ENCODE assay signal across 9 cellular contexts in the genomic region with DNA sequence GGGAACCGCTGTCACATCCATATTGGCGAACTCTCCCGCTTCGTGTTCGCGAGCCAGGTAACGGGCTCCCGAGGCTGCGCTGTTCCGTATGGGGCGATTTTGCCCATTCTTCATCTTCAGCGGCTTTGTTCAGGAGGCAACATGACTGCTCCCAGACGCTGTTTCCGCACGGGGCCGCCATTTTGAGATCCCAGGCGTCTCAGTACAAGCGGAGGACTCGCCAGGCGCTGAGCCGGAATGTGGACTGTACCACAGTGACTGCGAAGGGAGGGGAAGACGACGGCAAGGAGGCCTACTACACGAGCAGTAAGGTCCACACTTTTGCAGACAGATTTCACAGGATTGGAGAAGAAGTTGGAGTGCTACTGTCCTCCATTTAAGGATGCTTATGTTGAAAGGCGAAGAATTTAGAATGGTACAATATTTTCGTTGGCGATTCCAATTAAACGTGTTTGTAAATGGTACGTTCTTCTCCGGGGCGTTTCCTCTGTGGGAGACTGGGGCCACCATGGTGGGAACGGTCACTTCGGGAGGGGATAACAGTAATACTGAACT. TPM values are rescaled to one million over a fixed set of nuclear protein-coding genes. Genes with fewer than 3 reads are reported as not detected.
DNase-seq lines count a peak whose midpoint lies in the region; ATAC-seq and TF ChIP-seq lines count a peak whose summit lies in the region.
"Had no signal": no experiment of that assay in that cellular context is flagged by ENCODE, and none has a peak within 500 bp of the region (broad histone marks: within the 10 kb centered on the region; RNA-seq: fewer than 3 reads in every experiment).

No MANE protein-coding gene starts in this region.

- ATAC-seq in T-cell (replicated peaks in 1 of 4) = no peak

- peaks cover 10% of the 10 kb centered on the region for H3K36me3 Mint-ChIP-seq in dendritic cell treated with granulocyte-macrophage colony-stimulating factor and Interleukin-4, amounts not matched to agents 40 ng/mL and 50 ng/mL, for 4 days (ENCODE audit: low read depth)
- H3K36me3 Mint-ChIP-seq in T-cell = peaks cover 15% of the 10 kb centered on the region

- 23 to 34% (median 24%) methylated on average over 26 to 34 of the region's 34 CpGs for WGBS in spleen, 5 donors

- CTCF ChIA-PET in T-cell (lab: Charles Lee) = no interaction called here

- no peak for TF ChIP-seq POLR2A in spleen (IDR thresholded peaks at IDR 0.05)

- peak; percentile 24 for DNase-seq in HuH-7 (ENCODE audit: low spot score)
- peak; percentile 76 for DNase-seq in spleen
- no peak for DNase-seq in NCI-H446 treated with DMSO at 0.1 percent for 48 hours (lab: John Stamatoyannopoulos, UW)
- DNase-seq in NCI-H446 (lab: John Stamatoyannopoulos, UW) = no peak
- DNase-seq in T-cell = no peak
- DNase-seq in NCI-H2029 (lab: John Stamatoyannopoulos, UW) = no peak

- peak overlapping the region in 7 of 8 donors; percentile 20 to 58 (median 25) for H3K4me3 ChIP-seq in spleen
- H3K4me3 ChIP-seq: SK-N-MC had no signal

- peak overlapping the region; percentile 83 for H3K27ac ChIP-seq in layer of hippocampus (ENCODE audit: low read depth, low read length)
- H3K27ac ChIP-seq in spleen = peak overlapping the region; percentile 20 to 74 (median 68)
- H3K27ac ChIP-seq: SK-N-MC had no signal

- no peak for TF ChIP-seq CTCF in spleen (IDR thresholded peaks at IDR 0.05 in 8 of 11, conservative IDR thresholded peaks at IDR 0.05 in 3 of 11)

- H3K27ac Mint-ChIP-seq in dendritic cell treated with granulocyte-macrophage colony-stimulating factor and Interleukin-4, amounts not matched to agents 40 ng/mL and 50 ng/mL, for 4 days = no peak overlapping the region
- no peak overlapping the region for H3K27ac Mint-ChIP-seq in T-cell

- intact Hi-C loops in dendritic cell treated with granulocyte-macrophage colony-stimulating factor and Interleukin-4, amounts not matched to agents 40 ng/mL and 50 ng/mL, for 4 days (cut with micrococcal nuclease) = no loop called here
- intact Hi-C loops in spleen (cut with DNase I; ENCODE audit: low total_unique reads) = no loop called here

- no peaks in the 10 kb centered on the region for H3K4me1 ChIP-seq in spleen

- H3K36me3 ChIP-seq in spleen = peaks cover 0 to 13% (median 11%) of the 10 kb centered on the region in 6 donors

- POLR2A ChIA-PET in T-cell (lab: Charles Lee) = no interaction called here

- H3K4me3 Mint-ChIP-seq in dendritic cell treated with granulocyte-macrophage colony-stimulating factor and Interleukin-4, amounts not matched to agents 40 ng/mL and 50 ng/mL, for 4 days = peak overlapping the region; percentile 11
- peak overlapping the region in 1 of 3 donors; percentile 33 for H3K4me3 Mint-ChIP-seq in T-cell

- H3K27me3 Mint-ChIP-seq in dendritic cell treated with granulocyte-macrophage colony-stimulating factor and Interleukin-4, amounts not matched to agents 40 ng/mL and 50 ng/mL, for 4 days = peaks cover 15% of the 10 kb centered on the region
- peaks cover 23 to 26% of the 10 kb centered on the region in 2 donors for H3K27me3 Mint-ChIP-seq in T-cell

- H3K27me3 ChIP-seq in layer of hippocampus (ENCODE audit: control insufficient read depth, insufficient read depth, low read length) (no peaks in the 10 kb centered on the region), spleen (replicated peaks in 1 of 7) (peaks cover 0 to 18% (median 0%) of the 10 kb centered on the region in 7 donors)

- H3K4me1 Mint-ChIP-seq in dendritic cell treated with granulocyte-macrophage colony-stimulating factor and Interleukin-4, amounts not matched to agents 40 ng/mL and 50 ng/mL, for 4 days (ENCODE audit: low read depth) = no peaks in the 10 kb centered on the region
- H3K4me1 Mint-ChIP-seq in T-cell = no peaks in the 10 kb centered on the region

- peaks cover 88% of the 10 kb centered on the region for H3K9me3 Mint-ChIP-seq in dendritic cell treated with granulocyte-macrophage colony-stimulating factor and Interleukin-4, amounts not matched to agents 40 ng/mL and 50 ng/mL, for 4 days
- peaks cover 13 to 67% (median 56%) of the 10 kb centered on the region in 3 donors for H3K9me3 Mint-ChIP-seq in T-cell

- peaks cover 16 to 100% (median 99%) of the 10 kb centered on the region in 8 donors for H3K9me3 ChIP-seq in spleen

RNA-seq across cellular contexts. Expression of a gene that starts 41.6 kb away (rescaled TPM):
- total RNA-seq in spleen (1 to 10 TPM; 3.1 to 6.3 (median 4.6) TPM), T-cell (1 to 10 TPM in 4 of 5 donors, under 1 TPM in 1; 0.86 to 2.8 (median 1.5) TPM)
- 1 to 10 TPM; 3.7 to 7.2 (median 3.7) TPM for polyA plus RNA-seq in spleen

Comparison
In these comparisons a context has a peak if more than half of its experiments do, and no peak if none do; other contexts are left out.
1. DNase-seq: peak in HuH-7 (single experiment) and spleen (single experiment); none in NCI-H446 treated with DMSO at 0.1 percent for 48 hours (single experiment), NCI-H446 (0 of 2), T-cell (0 of 34) and NCI-H2029 (single experiment).